In genomic region chr4:39697740-39698423, GRCh38 we compare ENCODE assay signal across 1 cellular context.
TF ChIP-seq lines count a peak whose summit lies in the region.

UBE2K (plus strand) TSS chr4:39698136; CDS start chr4:39698328, 192 bp downstream.

TF ChIP-seq in HepG2, 621 proteins besides CTCF, POLR2A, EP300 and RAD21 (continued from another document and continues in another):
- TF ChIP-seq, protein P1, sequence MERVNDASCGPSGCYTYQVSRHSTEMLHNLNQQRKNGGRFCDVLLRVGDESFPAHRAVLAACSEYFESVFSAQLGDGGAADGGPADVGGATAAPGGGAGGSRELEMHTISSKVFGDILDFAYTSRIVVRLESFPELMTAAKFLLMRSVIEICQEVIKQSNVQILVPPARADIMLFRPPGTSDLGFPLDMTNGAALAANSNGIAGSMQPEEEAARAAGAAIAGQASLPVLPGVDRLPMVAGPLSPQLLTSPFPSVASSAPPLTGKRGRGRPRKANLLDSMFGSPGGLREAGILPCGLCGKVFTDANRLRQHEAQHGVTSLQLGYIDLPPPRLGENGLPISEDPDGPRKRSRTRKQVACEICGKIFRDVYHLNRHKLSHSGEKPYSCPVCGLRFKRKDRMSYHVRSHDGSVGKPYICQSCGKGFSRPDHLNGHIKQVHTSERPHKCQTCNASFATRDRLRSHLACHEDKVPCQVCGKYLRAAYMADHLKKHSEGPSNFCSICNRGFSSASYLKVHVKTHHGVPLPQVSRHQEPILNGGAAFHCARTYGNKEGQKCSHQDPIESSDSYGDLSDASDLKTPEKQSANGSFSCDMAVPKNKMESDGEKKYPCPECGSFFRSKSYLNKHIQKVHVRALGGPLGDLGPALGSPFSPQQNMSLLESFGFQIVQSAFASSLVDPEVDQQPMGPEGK (CRISPR knock-in tag; IDR thresholded peaks at IDR 0.05), result peak; percentile 86
- TF ChIP-seq DRAP1 (CRISPR knock-in tag; IDR thresholded peaks at IDR 0.05) (peak; percentile 49; the same call in 1 of the 2 replicates), ZBTB7B (CRISPR knock-in tag; IDR thresholded peaks at IDR 0.05) (0 out of 2 replicates have a peak, but pooled peaks have one; percentile 47), ZSCAN12 (CRISPR knock-in tag; IDR thresholded peaks at IDR 0.05) (peak; percentile 79; the same call in 1 of the 2 replicates), PBX3 (CRISPR knock-in tag; IDR thresholded peaks at IDR 0.05; ENCODE audit: borderline replicate concordance) (0 out of 2 replicates have a peak, but pooled peaks have one; percentile 25), HOXA9 (CRISPR knock-in tag; IDR thresholded peaks at IDR 0.05; ENCODE audit: borderline replicate concordance) (peak; percentile 82; the same call in 1 of the 2 replicates), ZNF136 (CRISPR knock-in tag; IDR thresholded peaks at IDR 0.05; ENCODE audit: low read depth) (no peak), ZNF292 (CRISPR knock-in tag; IDR thresholded peaks at IDR 0.05; ENCODE audit: borderline replicate concordance, low read depth) (peak; percentile 27; the same call in 1 of the 2 replicates), ZSCAN21 (CRISPR knock-in tag; IDR thresholded peaks at IDR 0.05; ENCODE audit: borderline replicate concordance) (peak; percentile 49; the same call in 1 of the 2 replicates), RCOR2 (CRISPR knock-in tag; IDR thresholded peaks at IDR 0.05) (no peak), ZNF333 (CRISPR knock-in tag; IDR thresholded peaks at IDR 0.05; ENCODE audit: borderline replicate concordance) (peak; percentile 59; the same call in 1 of the 2 replicates), TSC22D2 (CRISPR knock-in tag; IDR thresholded peaks at IDR 0.05; ENCODE audit: borderline replicate concordance) (no peak), YY1 (IDR thresholded peaks at IDR 0.05; ENCODE audit: insufficient read depth, insufficient replicate concordance, low read depth, low read length) (peak; percentile 96), ZNF138 (CRISPR knock-in tag; IDR thresholded peaks at IDR 0.05; ENCODE audit: low read depth) (peak; percentile 81; the same call in 1 of the 2 replicates), ZNF891 (CRISPR knock-in tag; IDR thresholded peaks at IDR 0.05) (peak; percentile 53; the same call in 1 of the 2 replicates), POLR2G (IDR thresholded peaks at IDR 0.05; ENCODE audit: low read depth, low read length) (peak; percentile 88), CEBPG (CRISPR knock-in tag; IDR thresholded peaks at IDR 0.05) (no peak), EHMT2 (IDR thresholded peaks at IDR 0.05; ENCODE audit: borderline replicate concordance, low read depth, low read length) (no peak), HNF4G (IDR thresholded peaks at IDR 0.05; ENCODE audit: borderline replicate concordance, low read depth, low read length) (no peak), HNF4G (CRISPR knock-in tag; IDR thresholded peaks at IDR 0.05; ENCODE audit: borderline replicate concordance, low read depth) (0 out of 2 replicates have a peak, but pooled peaks have one; percentile 55), RFX5 (IDR thresholded peaks at IDR 0.05; ENCODE audit: low read depth, low read length) (no peak), ATF6 (CRISPR knock-in tag; conservative IDR thresholded peaks at IDR 0.05) (no peak), SRF (IDR thresholded peaks at IDR 0.05; ENCODE audit: low read depth, low read length) (no peak), ZNF235 (CRISPR knock-in tag; IDR thresholded peaks at IDR 0.05; ENCODE audit: borderline replicate concordance) (peak; percentile 87; the same call in 1 of the 2 replicates), STAT6 (CRISPR knock-in tag; IDR thresholded peaks at IDR 0.05; ENCODE audit: borderline replicate concordance) (peak; percentile 62; the same call in 1 of the 2 replicates)
- TF ChIP-seq, protein P2, sequence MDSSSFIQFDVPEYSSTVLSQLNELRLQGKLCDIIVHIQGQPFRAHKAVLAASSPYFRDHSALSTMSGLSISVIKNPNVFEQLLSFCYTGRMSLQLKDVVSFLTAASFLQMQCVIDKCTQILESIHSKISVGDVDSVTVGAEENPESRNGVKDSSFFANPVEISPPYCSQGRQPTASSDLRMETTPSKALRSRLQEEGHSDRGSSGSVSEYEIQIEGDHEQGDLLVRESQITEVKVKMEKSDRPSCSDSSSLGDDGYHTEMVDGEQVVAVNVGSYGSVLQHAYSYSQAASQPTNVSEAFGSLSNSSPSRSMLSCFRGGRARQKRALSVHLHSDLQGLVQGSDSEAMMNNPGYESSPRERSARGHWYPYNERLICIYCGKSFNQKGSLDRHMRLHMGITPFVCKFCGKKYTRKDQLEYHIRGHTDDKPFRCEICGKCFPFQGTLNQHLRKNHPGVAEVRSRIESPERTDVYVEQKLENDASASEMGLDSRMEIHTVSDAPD (CRISPR knock-in tag; IDR thresholded peaks at IDR 0.05), result 0 out of 2 replicates have a peak, but pooled peaks have one; percentile 28
- TF ChIP-seq, protein P3, sequence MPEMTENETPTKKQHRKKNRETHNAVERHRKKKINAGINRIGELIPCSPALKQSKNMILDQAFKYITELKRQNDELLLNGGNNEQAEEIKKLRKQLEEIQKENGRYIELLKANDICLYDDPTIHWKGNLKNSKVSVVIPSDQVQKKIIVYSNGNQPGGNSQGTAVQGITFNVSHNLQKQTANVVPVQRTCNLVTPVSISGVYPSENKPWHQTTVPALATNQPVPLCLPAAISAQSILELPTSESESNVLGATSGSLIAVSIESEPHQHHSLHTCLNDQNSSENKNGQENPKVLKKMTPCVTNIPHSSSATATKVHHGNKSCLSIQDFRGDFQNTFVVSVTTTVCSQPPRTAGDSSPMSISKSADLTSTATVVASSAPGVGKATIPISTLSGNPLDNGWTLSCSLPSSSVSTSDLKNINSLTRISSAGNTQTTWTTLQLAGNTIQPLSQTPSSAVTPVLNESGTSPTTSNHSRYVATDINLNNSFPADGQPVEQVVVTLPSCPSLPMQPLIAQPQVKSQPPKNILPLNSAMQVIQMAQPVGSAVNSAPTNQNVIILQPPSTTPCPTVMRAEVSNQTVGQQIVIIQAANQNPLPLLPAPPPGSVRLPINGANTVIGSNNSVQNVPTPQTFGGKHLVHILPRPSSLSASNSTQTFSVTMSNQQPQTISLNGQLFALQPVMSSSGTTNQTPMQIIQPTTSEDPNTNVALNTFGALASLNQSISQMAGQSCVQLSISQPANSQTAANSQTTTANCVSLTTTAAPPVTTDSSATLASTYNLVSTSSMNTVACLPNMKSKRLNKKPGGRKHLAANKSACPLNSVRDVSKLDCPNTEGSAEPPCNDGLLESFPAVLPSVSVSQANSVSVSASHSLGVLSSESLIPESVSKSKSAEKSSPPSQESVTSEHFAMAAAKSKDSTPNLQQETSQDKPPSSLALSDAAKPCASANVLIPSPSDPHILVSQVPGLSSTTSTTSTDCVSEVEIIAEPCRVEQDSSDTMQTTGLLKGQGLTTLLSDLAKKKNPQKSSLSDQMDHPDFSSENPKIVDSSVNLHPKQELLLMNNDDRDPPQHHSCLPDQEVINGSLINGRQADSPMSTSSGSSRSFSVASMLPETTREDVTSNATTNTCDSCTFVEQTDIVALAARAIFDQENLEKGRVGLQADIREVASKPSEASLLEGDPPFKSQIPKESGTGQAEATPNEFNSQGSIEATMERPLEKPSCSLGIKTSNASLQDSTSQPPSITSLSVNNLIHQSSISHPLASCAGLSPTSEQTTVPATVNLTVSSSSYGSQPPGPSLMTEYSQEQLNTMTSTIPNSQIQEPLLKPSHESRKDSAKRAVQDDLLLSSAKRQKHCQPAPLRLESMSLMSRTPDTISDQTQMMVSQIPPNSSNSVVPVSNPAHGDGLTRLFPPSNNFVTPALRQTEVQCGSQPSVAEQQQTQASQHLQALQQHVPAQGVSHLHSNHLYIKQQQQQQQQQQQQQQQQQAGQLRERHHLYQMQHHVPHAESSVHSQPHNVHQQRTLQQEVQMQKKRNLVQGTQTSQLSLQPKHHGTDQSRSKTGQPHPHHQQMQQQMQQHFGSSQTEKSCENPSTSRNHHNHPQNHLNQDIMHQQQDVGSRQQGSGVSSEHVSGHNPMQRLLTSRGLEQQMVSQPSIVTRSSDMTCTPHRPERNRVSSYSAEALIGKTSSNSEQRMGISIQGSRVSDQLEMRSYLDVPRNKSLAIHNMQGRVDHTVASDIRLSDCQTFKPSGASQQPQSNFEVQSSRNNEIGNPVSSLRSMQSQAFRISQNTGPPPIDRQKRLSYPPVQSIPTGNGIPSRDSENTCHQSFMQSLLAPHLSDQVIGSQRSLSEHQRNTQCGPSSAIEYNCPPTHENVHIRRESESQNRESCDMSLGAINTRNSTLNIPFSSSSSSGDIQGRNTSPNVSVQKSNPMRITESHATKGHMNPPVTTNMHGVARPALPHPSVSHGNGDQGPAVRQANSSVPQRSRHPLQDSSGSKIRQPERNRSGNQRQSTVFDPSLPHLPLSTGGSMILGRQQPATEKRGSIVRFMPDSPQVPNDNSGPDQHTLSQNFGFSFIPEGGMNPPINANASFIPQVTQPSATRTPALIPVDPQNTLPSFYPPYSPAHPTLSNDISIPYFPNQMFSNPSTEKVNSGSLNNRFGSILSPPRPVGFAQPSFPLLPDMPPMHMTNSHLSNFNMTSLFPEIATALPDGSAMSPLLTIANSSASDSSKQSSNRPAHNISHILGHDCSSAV (CRISPR knock-in tag; IDR thresholded peaks at IDR 0.05; ENCODE audit: borderline replicate concordance), result no peak
- TF ChIP-seq, protein P4, sequence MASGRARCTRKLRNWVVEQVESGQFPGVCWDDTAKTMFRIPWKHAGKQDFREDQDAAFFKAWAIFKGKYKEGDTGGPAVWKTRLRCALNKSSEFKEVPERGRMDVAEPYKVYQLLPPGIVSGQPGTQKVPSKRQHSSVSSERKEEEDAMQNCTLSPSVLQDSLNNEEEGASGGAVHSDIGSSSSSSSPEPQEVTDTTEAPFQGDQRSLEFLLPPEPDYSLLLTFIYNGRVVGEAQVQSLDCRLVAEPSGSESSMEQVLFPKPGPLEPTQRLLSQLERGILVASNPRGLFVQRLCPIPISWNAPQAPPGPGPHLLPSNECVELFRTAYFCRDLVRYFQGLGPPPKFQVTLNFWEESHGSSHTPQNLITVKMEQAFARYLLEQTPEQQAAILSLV (CRISPR knock-in tag; IDR thresholded peaks at IDR 0.05; ENCODE audit: borderline replicate concordance), result peak; percentile 61; the same call in 1 of the 2 replicates
- TF ChIP-seq, protein P5, sequence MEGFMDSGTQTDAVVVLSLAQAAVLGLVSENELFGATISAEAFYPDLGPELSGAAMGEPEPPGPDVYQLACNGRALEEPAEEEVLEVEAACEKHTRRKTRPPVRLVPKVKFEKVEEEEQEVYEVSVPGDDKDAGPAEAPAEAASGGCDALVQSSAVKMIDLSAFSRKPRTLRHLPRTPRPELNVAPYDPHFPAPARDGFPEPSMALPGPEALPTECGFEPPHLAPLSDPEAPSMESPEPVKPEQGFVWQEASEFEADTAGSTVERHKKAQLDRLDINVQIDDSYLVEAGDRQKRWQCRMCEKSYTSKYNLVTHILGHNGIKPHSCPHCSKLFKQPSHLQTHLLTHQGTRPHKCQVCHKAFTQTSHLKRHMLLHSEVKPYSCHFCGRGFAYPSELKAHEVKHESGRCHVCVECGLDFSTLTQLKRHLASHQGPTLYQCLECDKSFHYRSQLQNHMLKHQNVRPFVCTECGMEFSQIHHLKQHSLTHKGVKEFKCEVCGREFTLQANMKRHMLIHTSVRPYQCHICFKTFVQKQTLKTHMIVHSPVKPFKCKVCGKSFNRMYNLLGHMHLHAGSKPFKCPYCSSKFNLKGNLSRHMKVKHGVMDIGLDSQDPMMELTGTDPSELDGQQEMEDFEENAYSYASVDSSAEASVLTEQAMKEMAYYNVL (CRISPR knock-in tag; IDR thresholded peaks at IDR 0.05; ENCODE audit: borderline replicate concordance), result 0 out of 2 replicates have a peak, but pooled peaks have one; percentile 19
